ENCODE assay signal across 8 cellular contexts in genomic region chr11:6612816-6613136, GRCh38. TPM values are rescaled to one million over a fixed set of nuclear protein-coding genes. Genes with fewer than 3 reads are reported as not detected.
DNase-seq lines count a peak whose midpoint lies in the region; ATAC-seq, FAIRE-seq and TF ChIP-seq lines count a peak whose summit lies in the region.

No MANE protein-coding gene starts in this region.

- H3K4me3 ChIP-seq in Jurkat, Clone E6-1 (ENCODE audit: low read length), result peak overlapping the region; percentile 90
- peak overlapping the region; percentile 33 to 97 (median 78) for H3K4me3 ChIP-seq in upper lobe of left lung

- H3K27me3 ChIP-seq in upper lobe of left lung, result no peaks in the 10 kb centered on the region

- TF ChIP-seq POLR2A in upper lobe of left lung (IDR thresholded peaks at IDR 0.05), result no peak

- peak; percentile 48 for TF ChIP-seq CTCF in D721Med (IDR thresholded peaks at IDR 0.05; ENCODE audit: insufficient read depth, missing control alignments)
- TF ChIP-seq CTCF in upper lobe of left lung (IDR thresholded peaks at IDR 0.05), result peak in 5 of 6 experiments; percentile 38 to 57 (median 47)

- peaks cover 33 to 54% (median 46%) of the 10 kb centered on the region in 4 donors for H3K4me1 ChIP-seq in upper lobe of left lung

- ATAC-seq in GM21447 (IDR thresholded peaks at IDR 0.05; ENCODE audit: unreplicated experiment) (peak; percentile 14), left colon (peak; percentile 60), upper lobe of left lung (ENCODE audit: low FRiP score in 2 of 2) (peak; percentile 0 to 7)

- DNase-seq in D721Med (ENCODE audit: insufficient read length, low spot score) (no peak), left colon (peak in 1 of 2 donors; percentile 71), upper lobe of left lung (no peak), DMS79 (lab: John Stamatoyannopoulos, UW) (no peak)
- no peak for DNase-seq in Jurkat, Clone E6-1 (ENCODE audit: low read depth, low spot score)
- DNase-seq in stimulated activated CD4-positive, alpha-beta T cell treated with anti-CD3 and anti-CD28 coated beads, Interleukin-4, amount 100 ng/mL, for 24 hours, result no peak

- no peaks in the 10 kb centered on the region for H3K9me3 ChIP-seq in upper lobe of left lung

- intact Hi-C loops in left colon (cut with DNase I, micrococcal nuclease), result loop anchor here in 1 of 2 donors (10.0 kb wide), 1 partner anchor 228 kb away; no protein-coding TSS in a partner anchor

- no peak for FAIRE-seq in D721Med (lab: Jason Lieb, UNC)

- no peak for TF ChIP-seq EP300 in upper lobe of left lung (IDR thresholded peaks at IDR 0.05)

- 4 to 5% methylated on average over 7 of the region's 7 CpGs for WGBS in upper lobe of left lung, 2 donors

- peaks cover 30 to 65% (median 49%) of the 10 kb centered on the region in 4 donors for H3K36me3 ChIP-seq in upper lobe of left lung

- H3K27ac ChIP-seq in angular gyrus (ENCODE audit: low read depth, low read length), result peak overlapping the region; percentile 100
- H3K27ac ChIP-seq in upper lobe of left lung, result peak overlapping the region; percentile 94 to 100 (median 99)

RNA-seq across cellular contexts. Expression of gene TAF10, which starts 0.8 kb away (rescaled TPM):
- 440 TPM for polyA plus RNA-seq in Jurkat, Clone E6-1 (2012; ENCODE audit: insufficient read depth, insufficient read length)
- total RNA-seq in left colon (100 to 1,000 TPM; 113 to 146 TPM), upper lobe of left lung (100 to 1,000 TPM in 3 of 6 donors, 10 to 100 TPM in 3; 60.8 to 153 (median 96.5) TPM)

RNA-seq across cellular contexts. Expression of gene TPP1, which starts 6.4 kb away (rescaled TPM):
- 40.3 TPM for polyA plus RNA-seq in Jurkat, Clone E6-1 (2012; ENCODE audit: insufficient read depth, insufficient read length)
- total RNA-seq in left colon (100 to 1,000 TPM in 1 of 2 donors, 10 to 100 TPM in 1; 71.7 to 105 TPM), upper lobe of left lung (100 to 1,000 TPM in 4 of 6 donors, 10 to 100 TPM in 2; 71.6 to 240 (median 145) TPM)

RNA-seq across cellular contexts. Expression of gene ILK, which starts 9.2 kb away (rescaled TPM):
- polyA plus RNA-seq in Jurkat, Clone E6-1 (2012; ENCODE audit: insufficient read depth, insufficient read length), result 72.3 TPM
- total RNA-seq in left colon (100 to 1,000 TPM in 1 of 2 donors, 10 to 100 TPM in 1; 92.7 to 149 TPM), upper lobe of left lung (100 to 1,000 TPM; 130 to 191 (median 146) TPM)

RNA-seq across cellular contexts. Expression of gene RRP8, which starts 9.4 kb away (rescaled TPM):
- 24.9 TPM for polyA plus RNA-seq in Jurkat, Clone E6-1 (2012; ENCODE audit: insufficient read depth, insufficient read length)
- total RNA-seq in left colon, result 10 to 100 TPM; 16.5 to 16.8 TPM
- 10 to 100 TPM; 13.4 to 25.2 (median 22.1) TPM for total RNA-seq in upper lobe of left lung

RNA-seq across cellular contexts. Expression of gene DCHS1, which starts 42.8 kb away (rescaled TPM):
- polyA plus RNA-seq in Jurkat, Clone E6-1 (2012; ENCODE audit: insufficient read depth, insufficient read length), result 4.9 TPM
- total RNA-seq in left colon (1 to 10 TPM; 2.8 to 7.6 TPM), upper lobe of left lung (10 to 100 TPM in 4 of 6 donors, 1 to 10 TPM in 2; 9.2 to 32.2 (median 12.8) TPM)

Comparison
In these comparisons a context has a peak if more than half of its experiments do, and no peak if none do; other contexts are left out.
1. ATAC-seq: peak in every context shown above with its lines; median percentile 60 in left colon; 14 in GM21447; 4 in upper lobe of left lung.